Comparison of ENCODE assay signal across 11 cellular contexts in the genomic region with DNA sequence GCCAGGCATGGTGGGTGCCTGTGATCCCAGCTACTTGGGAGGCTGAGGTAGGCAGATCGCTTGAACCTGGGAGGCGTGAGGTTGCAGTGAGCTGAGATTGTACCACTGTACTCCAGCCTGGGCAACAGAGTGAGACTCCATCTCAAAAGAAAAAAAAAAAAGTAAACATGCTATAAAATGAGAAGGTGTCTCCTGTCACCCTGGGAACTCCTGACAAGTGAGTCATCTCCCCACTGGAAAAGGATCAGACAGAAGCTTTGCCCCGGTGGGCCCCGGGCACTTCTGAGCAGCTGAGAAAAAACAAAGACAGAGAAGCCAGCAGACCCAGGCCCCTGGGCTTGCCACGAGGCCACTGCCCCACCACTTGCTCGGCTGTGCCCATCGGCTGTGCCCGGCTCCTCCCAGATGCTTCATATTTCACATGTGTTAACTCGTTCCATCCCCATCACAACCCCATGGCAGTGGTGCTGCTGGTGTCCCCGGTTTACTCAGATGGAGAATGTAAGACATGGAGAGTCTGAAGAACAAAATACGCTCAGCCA. TPM values are rescaled to one million over a fixed set of nuclear protein-coding genes. Genes with fewer than 3 reads are reported as not detected.
DNase-seq lines count a peak whose midpoint lies in the region; ATAC-seq and TF ChIP-seq lines count a peak whose summit lies in the region.
"Had no signal": no experiment of that assay in that cellular context is flagged by ENCODE, and none has a peak within 500 bp of the region (broad histone marks: within the 10 kb centered on the region; RNA-seq: fewer than 3 reads in every experiment).

No MANE protein-coding gene starts in this region.

- 51 to 67% methylated on average over 11 of the region's 11 CpGs for WGBS in esophagus, 2 donors

- no peaks in the 10 kb centered on the region for H3K79me2 ChIP-seq in PC-3 (ENCODE audit: low read length)

- peak; percentile 28 for DNase-seq in ELF-1 (ENCODE audit: low read depth, low spot score)
- DNase-seq in PC-3 = peak; percentile 75
- no peak for DNase-seq in osteocyte (ENCODE audit: extremely low spot score, unreplicated experiment)
- no peak for DNase-seq in hippocampal formation (lab: John Stamatoyannopoulos, UW)
- no peak for DNase-seq in activated CD8-positive, alpha-beta memory T cell treated with anti-CD3 and anti-CD28 coated beads, Interleukin-2, amount 50 U/mL, for 48 hours
- DNase-seq in OCI-M1 (lab: John Stamatoyannopoulos, UW) = no peak
- DNase-seq: CD8-positive, alpha-beta memory T cell; left colon had no signal

- H2AFZ ChIP-seq in PC-3 (ENCODE audit: low read length) = no peak overlapping the region

- POLR2A ChIA-PET in PC-3 (lab: Charles Lee; ENCODE audit: unreplicated experiment) = no interaction called here

- H3K4me1 Mint-ChIP-seq in osteocyte (ENCODE audit: unreplicated experiment) = peaks cover 16% of the 10 kb centered on the region
- H3K4me1 Mint-ChIP-seq: CD8-positive, alpha-beta memory T cell had no signal

- no peaks in the 10 kb centered on the region for H3K27me3 Mint-ChIP-seq in osteocyte (ENCODE audit: unreplicated experiment)

- H3K36me3 Mint-ChIP-seq in osteocyte (ENCODE audit: unreplicated experiment) = peaks cover 23% of the 10 kb centered on the region

- BruUV-seq in PC-3 (replicated peaks; lab: Mats Ljungman, UMichigan) = TSS peak; percentile 80

- no peaks in the 10 kb centered on the region for H4K20me1 ChIP-seq in PC-3 (ENCODE audit: low read length)

- ATAC-seq in PC-3 (peak; percentile 78), GM21381 (IDR thresholded peaks at IDR 0.05; ENCODE audit: unreplicated experiment) (no peak)
- ATAC-seq: left colon had no signal

- no peaks in the 10 kb centered on the region for H3K9me3 ChIP-seq in PC-3 (ENCODE audit: low read length)
- H3K9me3 ChIP-seq in esophagus (ENCODE audit: control insufficient read depth in 2 of 2, insufficient read depth in 1 of 2, low read depth in 1 of 2, low read length in 1 of 2) = no peaks in the 10 kb centered on the region

- no peaks in the 10 kb centered on the region for H3K9me3 Mint-ChIP-seq in osteocyte (ENCODE audit: unreplicated experiment)
- H3K9me3 Mint-ChIP-seq: CD8-positive, alpha-beta memory T cell had no signal

- H3K27me3 ChIP-seq in PC-3 (ENCODE audit: low read length) = no peaks in the 10 kb centered on the region
- no peaks in the 10 kb centered on the region for H3K27me3 ChIP-seq in esophagus (ENCODE audit: control insufficient read depth in 1 of 2, insufficient read depth in 2 of 2, low read length in 2 of 2)

- H3K27ac Mint-ChIP-seq in osteocyte (ENCODE audit: unreplicated experiment) = peak overlapping the region; percentile 95

- H3K4me1 ChIP-seq in PC-3 (ENCODE audit: insufficient read depth, low read length) (peaks cover 8% of the 10 kb centered on the region), esophagus (ENCODE audit: control insufficient read depth in 2 of 2, insufficient read depth in 2 of 2, low read length in 1 of 2) (peaks cover 0 to 2% of the 10 kb centered on the region in 2 donors)

- H3K9ac ChIP-seq in PC-3 (ENCODE audit: low read length) = peak overlapping the region; percentile 86

- H3K27ac ChIP-seq in PC-3 (ENCODE audit: low read length) (peak overlapping the region; percentile 100), esophagus (ENCODE audit: low read depth in 2 of 2, low read length in 1 of 2) (peak overlapping the region; percentile 34 to 66)
- H3K27ac ChIP-seq: VCaP had no signal

- H3F3A ChIP-seq in PC-3 (ENCODE audit: low read length, unreplicated experiment) = no peaks in the 10 kb centered on the region

- no peak overlapping the region for H3K4me3 Mint-ChIP-seq in osteocyte (ENCODE audit: unreplicated experiment)
- H3K4me3 Mint-ChIP-seq: CD8-positive, alpha-beta memory T cell had no signal

- CTCF ChIA-PET in PC-3 (lab: Charles Lee) = no interaction called here

- no peaks in the 10 kb centered on the region for H3K9me2 ChIP-seq in PC-3 (replicated peaks; ENCODE audit: low read length)

- peak overlapping the region; percentile 80 for H3K4me2 ChIP-seq in PC-3 (ENCODE audit: low read length)

- intact Hi-C loops in PC-3 (cut with micrococcal nuclease) = no loop called here

- H3K4me3 ChIP-seq in PC-3 (ENCODE audit: low read length) (peak overlapping the region; percentile 41; the same call in 1 of the 2 replicates), esophagus (ENCODE audit: low read depth in 1 of 2, low read length in 2 of 2) (no peak overlapping the region)

- H3K36me3 ChIP-seq in PC-3 (ENCODE audit: low read depth, low read length) (no peaks in the 10 kb centered on the region), esophagus (ENCODE audit: control insufficient read depth in 2 of 2, insufficient read depth in 2 of 2, low read length in 1 of 2) (peaks cover 0 to 3% of the 10 kb centered on the region in 2 donors)

- no peak for TF ChIP-seq CTCF in PC-3 (conservative IDR thresholded peaks at IDR 0.05; ENCODE audit: low read depth, low read length)
- TF ChIP-seq CTCF in osteocyte (IDR thresholded peaks at IDR 0.05) = no peak

RNA-seq across cellular contexts. Expression of gene TTLL1, which starts 22.3 kb away (rescaled TPM):
- total RNA-seq in PC-3 (2014; rRNA removed) = 0.35 and 0.77 TPM in 2 replicates
- polyA plus RNA-seq in esophagus = 1 to 10 TPM; 2.2 to 2.4 TPM
- total RNA-seq in osteocyte = 16.5 and 21.5 TPM in 2 replicates

RNA-seq across cellular contexts. Expression of gene BIK, which starts 43.6 kb away (rescaled TPM):
- total RNA-seq in PC-3 (2014; rRNA removed) (24.6 and 29.4 TPM in 2 replicates), osteocyte (not detected in 2 replicates)
- polyA plus RNA-seq in esophagus = 10 to 100 TPM; 11.4 to 18.5 TPM

RNA-seq across cellular contexts. Expression of gene PACSIN2, which starts 52.0 kb away (rescaled TPM):
- total RNA-seq in PC-3 (2014; rRNA removed) (25.7 and 46.1 TPM in 2 replicates), osteocyte (51.0 and 51.7 TPM in 2 replicates)
- polyA plus RNA-seq in esophagus = 10 to 100 TPM; 17.1 to 20.3 TPM

Comparison
In these comparisons a context has a peak if more than half of its experiments do, and no peak if none do; other contexts are left out.
1. DNase-seq: peak in ELF-1 (single experiment) and PC-3 (single experiment); none in osteocyte (single experiment), hippocampal formation (0 of 2), activated CD8-positive, alpha-beta memory T cell treated with anti-CD3 and anti-CD28 coated beads, Interleukin-2, amount 50 U/mL, for 48 hours (single experiment) and OCI-M1 (single experiment).
2. RNA of gene BIK, which starts 43.6 kb away (total RNA-seq): 24.6 to 29.4 TPM in PC-3; not detected in osteocyte; every median in the first group is over 10 times any median in the second.